ENCODE assay signal across 20 cellular contexts in genomic region chr20:13101701-13102100, GRCh38.
A peak's percentile ranks its signal among the peaks of the same experiment; 100 is the strongest.
DNase-seq lines count a peak whose midpoint lies in the region; ATAC-seq and TF ChIP-seq lines count a peak whose summit lies in the region.
"Had no signal": no experiment of that assay in that cellular context is flagged by ENCODE, and none has a peak within 500 bp of the region (broad histone marks: within the 10 kb centered on the region; RNA-seq: fewer than 3 reads in every experiment).

No MANE protein-coding gene starts in this region.

- H3K27me3 ChIP-seq in ascending aorta, result no peaks in the 10 kb centered on the region
- H3K27me3 ChIP-seq: pancreas had no signal

- no peak overlapping the region for H3K27ac ChIP-seq in ascending aorta
- H3K27ac ChIP-seq: epithelial cell of prostate, lower lobe of right lung, pancreas, RWPE1 had no signal

- TF ChIP-seq CTCF in astrocyte of the spinal cord (IDR thresholded peaks at IDR 0.05; ENCODE audit: low read depth, low read length) (no peak), type B pancreatic cell (conservative IDR thresholded peaks at IDR 0.05) (no peak), ascending aorta (IDR thresholded peaks at IDR 0.05) (no peak)

- H3K4me3 ChIP-seq in astrocyte of the spinal cord (ENCODE audit: low read depth, low read length), result no peak overlapping the region
- no peak overlapping the region for H3K4me3 ChIP-seq in ascending aorta
- H3K4me3 ChIP-seq: lower lobe of right lung, pancreas had no signal

- no peaks in the 10 kb centered on the region for H3K27me3 Mint-ChIP-seq in type B pancreatic cell

- DNase-seq in HT1080 (ENCODE audit: low read depth) (peak; percentile 51), astrocyte of the spinal cord (ENCODE audit: low read depth, low spot score) (peak; percentile 33), islet precursor cell (peak; percentile 77), type B pancreatic cell (ENCODE audit: extremely low spot score, unreplicated experiment) (no peak), DMS53 treated with DMSO at 0.1 percent for 48 hours (lab: John Stamatoyannopoulos, UW; ENCODE audit: unreplicated experiment) (no peak), ascending aorta (ENCODE audit: low spot score in 2 of 2) (no peak)
- DNase-seq: activated CD4-positive, alpha-beta T cell treated with anti-CD3 and anti-CD28 coated beads, Interleukin-2, amount 50 U/mL, for 4 hours; activated naive CD4-positive, alpha-beta T cell; activated T-cell treated with anti-CD3 and anti-CD28 coated beads for 4 hours; aorta; BE2C; cortex of kidney; GF-D8; lower lobe of right lung; NCI-H1694; pancreas; stimulated activated CD4-positive, alpha-beta T cell treated with anti-CD3 and anti-CD28 coated beads, Interleukin-4, amount 100 ng/mL, for 24 hours had no signal

- H3K4me1 ChIP-seq in ascending aorta, result no peaks in the 10 kb centered on the region
- H3K4me1 ChIP-seq: BE2C, lower lobe of right lung, pancreas had no signal

- H3K4me1 Mint-ChIP-seq in type B pancreatic cell (ENCODE audit: unreplicated experiment), result peaks cover 17% of the 10 kb centered on the region

- in situ Hi-C loops in astrocyte of the spinal cord (cut with HindIII; ENCODE audit: low sequenced_read_pairs), result no loop called here

- no peaks in the 10 kb centered on the region for H3K9me3 Mint-ChIP-seq in type B pancreatic cell

- peaks cover 6% of the 10 kb centered on the region for H3K36me3 Mint-ChIP-seq in type B pancreatic cell

- no peaks in the 10 kb centered on the region for H3K9me3 ChIP-seq in ascending aorta
- H3K9me3 ChIP-seq: BE2C, lower lobe of right lung, pancreas had no signal

- peak overlapping the region; percentile 1 for H3K27ac Mint-ChIP-seq in type B pancreatic cell

- intact Hi-C loops in ascending aorta (cut with DNase I), result no loop called here

- no peaks in the 10 kb centered on the region for H3K36me3 ChIP-seq in ascending aorta
- H3K36me3 ChIP-seq: BE2C, lower lobe of right lung, pancreas had no signal

- H3K4me3 Mint-ChIP-seq in type B pancreatic cell, result no peak overlapping the region

- ATAC-seq in GM18873 (IDR thresholded peaks at IDR 0.05; ENCODE audit: low FRiP score, unreplicated experiment), result no peak
- ATAC-seq: lower lobe of right lung, pancreas had no signal

Comparison
In these comparisons a context has a peak if more than half of its experiments do, and no peak if none do; other contexts are left out.
1. DNase-seq: peak in HT1080 (single experiment), astrocyte of the spinal cord (single experiment) and islet precursor cell (single experiment); none in type B pancreatic cell (single experiment), DMS53 treated with DMSO at 0.1 percent for 48 hours (single experiment) and ascending aorta (0 of 2).